In genomic region chr6:69791065-69791471, GRCh38 we compare ENCODE assay signal across 9 cellular contexts. TPM values are rescaled to one million over a fixed set of nuclear protein-coding genes. Genes with fewer than 3 reads are reported as not detected.
DNase-seq lines count a peak whose midpoint lies in the region; ATAC-seq, FAIRE-seq and TF ChIP-seq lines count a peak whose summit lies in the region.
"Had no signal": no experiment of that assay in that cellular context is flagged by ENCODE, and none has a peak within 500 bp of the region (broad histone marks: within the 10 kb centered on the region; RNA-seq: fewer than 3 reads in every experiment).

No MANE protein-coding gene starts in this region.

- peaks cover 12% of the 10 kb centered on the region for H3K36me3 Mint-ChIP-seq in activated T-cell treated with anti-CD3 and anti-CD28 coated beads, Interleukin-2, amount 50 U/mL, for 4 hours (ENCODE audit: insufficient read depth)

- H2AFZ ChIP-seq in HepG2 (ENCODE audit: low read length): no peak overlapping the region

- DNase-seq in HepG2 (ENCODE audit: low spot score) (no peak), left ventricle myocardium inferior (no peak), vagina (ENCODE audit: extremely low spot score in 2 of 2) (no peak), cerebellum (ENCODE audit: low spot score) (no peak), NOMO-1 treated with dmso at 0.1 percent for 144 hours (lab: John Stamatoyannopoulos, UW; ENCODE audit: unreplicated experiment) (no peak)
- no peak for DNase-seq in activated T-cell treated with anti-CD3 and anti-CD28 coated beads, Interleukin-2, amount 50 U/mL, for 4 hours

- CTCF ChIA-PET in HepG2 (lab: Yijun Ruan, JAX; ENCODE audit: low intra/inter-chr PET ratio, low total read pairs): no interaction called here

- peaks cover 16% of the 10 kb centered on the region for H3K79me2 ChIP-seq in HepG2 (ENCODE audit: insufficient read depth, low read length)

- 35% methylated on average over 2 of the region's 2 CpGs for WGBS in liver
- WGBS in HepG2 (ENCODE audit: low lambda C conversion rate): 100% methylated on average over 2 of the region's 2 CpGs

- TF ChIP-seq EP300 in HepG2 (IDR thresholded peaks at IDR 0.05; ENCODE audit: low read depth in 2 of 2, low read length in 2 of 2) (no peak), HepG2 (CRISPR knock-in tag; IDR thresholded peaks at IDR 0.05; ENCODE audit: borderline replicate concordance) (no peak)

- TF ChIP-seq POLR2A in HepG2 (IDR thresholded peaks at IDR 0.05; ENCODE audit: insufficient read depth in 1 of 2, low read depth in 2 of 2, low read length in 2 of 2): no peak
- TF ChIP-seq POLR2A in vagina (IDR thresholded peaks at IDR 0.05): no peak

- H3K9me3 ChIP-seq in liver (ENCODE audit: control insufficient read depth in 4 of 4, low read length in 3 of 4) (no peaks in the 10 kb centered on the region), HepG2 (ENCODE audit: low read length) (no peaks in the 10 kb centered on the region), HUES48 (ENCODE audit: control insufficient read depth, insufficient read depth, low read length) (no peaks in the 10 kb centered on the region), left ventricle myocardium inferior (replicated peaks) (no peaks in the 10 kb centered on the region), vagina (no peaks in the 10 kb centered on the region)
- H3K9me3 ChIP-seq: BLaER1 had no signal

- H3K27ac ChIP-seq in liver (ENCODE audit: low read depth in 1 of 2, low read length in 2 of 2) (peak overlapping the region; percentile 77 to 89), HepG2 (ENCODE audit: extremely low read length, insufficient read depth, low read length) (no peak overlapping the region), HUES48 (ENCODE audit: low read depth, low read length) (peak overlapping the region; percentile 54), left ventricle myocardium inferior (replicated peaks) (peak overlapping the region; percentile 65), vagina (peak overlapping the region; percentile 58)
- H3K27ac ChIP-seq: BLaER1 had no signal

- TF ChIP-seq RAD21 in liver (IDR thresholded peaks at IDR 0.05) (no peak), HepG2 (CRISPR knock-in tag; IDR thresholded peaks at IDR 0.05) (no peak)

- no peaks in the 10 kb centered on the region for H3K9me3 Mint-ChIP-seq in activated T-cell treated with anti-CD3 and anti-CD28 coated beads, Interleukin-2, amount 50 U/mL, for 4 hours

- TF ChIP-seq CTCF in liver (IDR thresholded peaks at IDR 0.05; ENCODE audit: low read depth, low read length, missing input control) (no peak), HepG2 (CRISPR knock-in tag; IDR thresholded peaks at IDR 0.05) (no peak), left ventricle myocardium inferior (IDR thresholded peaks at IDR 0.05; ENCODE audit: borderline replicate concordance) (no peak), vagina (IDR thresholded peaks at IDR 0.05) (no peak)

- peaks cover 0 to 5% (median 2%) of the 10 kb centered on the region in 4 donors for H3K36me3 ChIP-seq in liver (ENCODE audit: control insufficient read depth in 4 of 4, insufficient read depth in 3 of 4, low read depth in 1 of 4, low read length in 3 of 4)
- peaks cover 0 to 6% of the 10 kb centered on the region in 2 experiments; a peak in 1 of 5 replicates for H3K36me3 ChIP-seq in HepG2 (replicated peaks in 1 of 2; ENCODE audit: control insufficient read depth in 1 of 2, insufficient read depth in 2 of 2, low read length in 2 of 2)
- H3K36me3 ChIP-seq in HUES48 (ENCODE audit: control insufficient read depth, insufficient read depth, low read length): peaks cover 16% of the 10 kb centered on the region
- peaks cover 17% of the 10 kb centered on the region for H3K36me3 ChIP-seq in left ventricle myocardium inferior
- H3K36me3 ChIP-seq in vagina: peaks cover 0 to 4% of the 10 kb centered on the region in 2 donors

- intact Hi-C loops in HepG2 (cut with micrococcal nuclease; ENCODE audit: unreplicated experiment) (no loop called here), left ventricle myocardium inferior (cut with micrococcal nuclease) (no loop called here), vagina (cut with DNase I) (no loop called here)

- FAIRE-seq in HepG2 (lab: Jason Lieb, UNC): no peak

- no TSS peak for BruUV-seq in HepG2 (replicated peaks; lab: Mats Ljungman, UMichigan)

- no peaks in the 10 kb centered on the region for H4K20me1 ChIP-seq in HepG2 (ENCODE audit: insufficient read depth, low read length)

- in situ Hi-C loops in HepG2 (cut with HindIII; ENCODE audit: extremely low pct_ligation_motif_present, low pct_unique_long_range_greater_than_20kb): no loop called here

- no peak overlapping the region for H3K4me3 Mint-ChIP-seq in activated T-cell treated with anti-CD3 and anti-CD28 coated beads, Interleukin-2, amount 50 U/mL, for 4 hours

- peaks cover 66% of the 10 kb centered on the region for H3K4me1 Mint-ChIP-seq in activated T-cell treated with anti-CD3 and anti-CD28 coated beads, Interleukin-2, amount 50 U/mL, for 4 hours (ENCODE audit: low read depth)

- no peaks in the 10 kb centered on the region for H3K27me3 Mint-ChIP-seq in activated T-cell treated with anti-CD3 and anti-CD28 coated beads, Interleukin-2, amount 50 U/mL, for 4 hours (ENCODE audit: low read depth)

- no peak overlapping the region for H3K4me2 ChIP-seq in HepG2 (ENCODE audit: low read depth, low read length)
- H3K4me2 ChIP-seq: BLaER1 had no signal

- peak overlapping the region in 1 of 2 donors; percentile 24 for H3K9ac ChIP-seq in liver (ENCODE audit: low read depth in 1 of 2, low read length in 2 of 2)
- no peak overlapping the region for H3K9ac ChIP-seq in HepG2 (ENCODE audit: insufficient read depth, low read depth, low read length)
- H3K9ac ChIP-seq in HUES48 (ENCODE audit: low read depth, low read length): no peak overlapping the region
- H3K9ac ChIP-seq: BLaER1 had no signal

- POLR2A ChIA-PET in HepG2 (lab: Yijun Ruan, JAX): interaction anchor here (1.1 kb wide), 1 partner anchor 10 kb away, joined by 3 read pairs; no protein-coding TSS in a partner anchor

- no peaks in the 10 kb centered on the region for H3K27me3 ChIP-seq in liver (ENCODE audit: control insufficient read depth in 4 of 4, insufficient read depth in 4 of 4, low read length in 3 of 4)
- H3K27me3 ChIP-seq in HepG2 (ENCODE audit: control insufficient read depth in 1 of 2, insufficient read depth in 2 of 2, low read length in 2 of 2): no peaks in the 10 kb centered on the region; a peak in 1 of 5 replicates
- no peaks in the 10 kb centered on the region for H3K27me3 ChIP-seq in HUES48 (ENCODE audit: control insufficient read depth, insufficient read depth, low read length)
- H3K27me3 ChIP-seq in left ventricle myocardium inferior (ENCODE audit: low read depth): no peaks in the 10 kb centered on the region
- H3K27me3 ChIP-seq in vagina: no peaks in the 10 kb centered on the region
- H3K27me3 ChIP-seq: BLaER1 had no signal

- ATAC-seq in HepG2: no peak
- ATAC-seq in activated T-cell treated with anti-CD3 and anti-CD28 coated beads, Interleukin-2, amount 50 U/mL, for 4 hours: no peak

- H3K4me3 ChIP-seq in liver (ENCODE audit: low read depth in 1 of 3, low read length in 3 of 3) (no peak overlapping the region), HepG2 (replicated peaks in 1 of 3; ENCODE audit: insufficient read depth in 1 of 3, low read depth in 2 of 3, low read length in 3 of 3) (no peak overlapping the region), HUES48 (ENCODE audit: low read depth, low read length) (no peak overlapping the region), left ventricle myocardium inferior (no peak overlapping the region), vagina (no peak overlapping the region)
- H3K4me3 ChIP-seq: BLaER1 had no signal

- H3K4me1 ChIP-seq in liver (ENCODE audit: control insufficient read depth in 4 of 4, insufficient read depth in 4 of 4, low read length in 3 of 4) (peaks cover 15 to 42% (median 37%) of the 10 kb centered on the region in 4 donors), HepG2 (ENCODE audit: insufficient read depth, low read length) (peaks cover 12% of the 10 kb centered on the region; the same call in 1 of the 2 replicates), HUES48 (ENCODE audit: control insufficient read depth, insufficient read depth, low read length) (peaks cover 20% of the 10 kb centered on the region), left ventricle myocardium inferior (peaks cover 62% of the 10 kb centered on the region), vagina (peaks cover 22% of the 10 kb centered on the region)

TF ChIP-seq in liver, 16 proteins besides CTCF, POLR2A, EP300 and RAD21 (continues in another document):
- no peak for TF ChIP-seq SP1 (IDR thresholded peaks at IDR 0.05)

TF ChIP-seq in HepG2, 621 proteins besides CTCF, POLR2A, EP300 and RAD21 (continues in another document):
- no peak for TF ChIP-seq ZNF333 (CRISPR knock-in tag; IDR thresholded peaks at IDR 0.05; ENCODE audit: borderline replicate concordance)

RNA-seq across cellular contexts. Expression of gene LMBRD1, which starts 5.7 kb away (rescaled TPM):
- total RNA-seq in liver (10 to 100 TPM; 39.3 to 47.2 TPM), HepG2 (2016; rRNA removed; fragmentation: Illumina TruSeq; extraction: Trizol) (12.7 and 21.5 TPM in 2 replicates), left ventricle myocardium inferior (43.6 TPM), vagina (36.6 TPM), cerebellum (56.3 TPM)
- polyA plus RNA-seq in liver (10 to 100 TPM; 33.2 to 54.5 TPM), HepG2 (2011; rRNA removed) (17.2 and 18.9 TPM in 2 replicates)
- 2.8 and 3.5 TPM in 2 replicates for total RNA-seq in HepG2 (2016; cell fraction: cytosol; rRNA removed; fragmentation: Illumina TruSeq; extraction: Trizol; ENCODE audit: low read depth)
- 11.1 and 20.6 TPM in 2 replicates for total RNA-seq in HepG2 (2016; cell fraction: insoluble cytoplasmic fraction; rRNA removed; fragmentation: Illumina TruSeq; extraction: Trizol)
- total RNA-seq in HepG2 (2016; cell fraction: membrane; rRNA removed; fragmentation: Illumina TruSeq; extraction: Trizol): 5.6 and 6.5 TPM in 2 replicates
- total RNA-seq in HepG2 (2016; cell fraction: nucleus; rRNA removed; fragmentation: Illumina TruSeq; extraction: Trizol): 25.3 and 26.9 TPM in 2 replicates
- polyA plus RNA-seq in HepG2 (2011; cell fraction: cytosol; rRNA removed): 6.4 and 13.3 TPM in 2 replicates
- 4.0 and 5.7 TPM in 2 replicates for polyA plus RNA-seq in HepG2 (2011; cell fraction: nucleus; rRNA removed)
- polyA plus RNA-seq in HepG2 (2012): 19.0 and 31.7 TPM in 2 replicates
- 1.5 TPM in 2 replicates for polyA plus RNA-seq in HepG2 (2016; cell fraction: cytosol; fragmentation: Illumina TruSeq; extraction: Trizol; ENCODE audit: low read depth)
- 9.4 and 10.9 TPM in 2 replicates for polyA plus RNA-seq in HepG2 (2016; cell fraction: insoluble cytoplasmic fraction; fragmentation: Illumina TruSeq; extraction: Trizol; ENCODE audit: low read depth)
- 3.1 and 3.4 TPM in 2 replicates for polyA plus RNA-seq in HepG2 (2016; cell fraction: membrane; fragmentation: Illumina TruSeq; extraction: Trizol; ENCODE audit: low read depth)
- 21.2 and 25.7 TPM in 2 replicates for polyA plus RNA-seq in HepG2 (2016; cell fraction: nucleus; fragmentation: Illumina TruSeq; extraction: Trizol; ENCODE audit: insufficient read depth, low read depth)
- polyA minus RNA-seq in HepG2 (2011; rRNA and poly(A)+ RNA removed; ENCODE audit: low replicate concordance): 11.5 and 13.8 TPM in 2 replicates
- polyA minus RNA-seq in HepG2 (2011; cell fraction: cytosol; rRNA and poly(A)+ RNA removed): 14.2 and 18.4 TPM in 2 replicates
- 28.2 and 39.4 TPM in 2 replicates for polyA minus RNA-seq in HepG2 (2011; cell fraction: nucleus; rRNA and poly(A)+ RNA removed)
- total RNA-seq in activated T-cell treated with anti-CD3 and anti-CD28 coated beads, Interleukin-2, amount 50 U/mL, for 4 hours: 10 to 100 TPM in 2 of 3 donors, 1 to 10 TPM in 1; 9.0 to 11.8 (median 10.6) TPM
